ENCODE assay signal across 8 cellular contexts in genomic region chr19:18306209-18306902, GRCh38. TPM values are rescaled to one million over a fixed set of nuclear protein-coding genes. Genes with fewer than 3 reads are reported as not detected.
DNase-seq lines count a peak whose midpoint lies in the region; ATAC-seq and TF ChIP-seq lines count a peak whose summit lies in the region.
"Had no signal": no experiment of that assay in that cellular context is flagged by ENCODE, and none has a peak within 500 bp of the region (broad histone marks: within the 10 kb centered on the region; RNA-seq: fewer than 3 reads in every experiment).

No MANE protein-coding gene starts in this region.

- in situ Hi-C loops in GM18951 (cut with MboI; ENCODE audit: low sequenced_read_pairs, unreplicated experiment): no loop called here

- H3K9ac ChIP-seq in SK-N-MC (ENCODE audit: insufficient read length): no peak overlapping the region

- H3K36me3 ChIP-seq in SK-N-MC (ENCODE audit: insufficient read depth, low read length) (peaks cover 21% of the 10 kb centered on the region), esophagus muscularis mucosa (peaks cover 7 to 37% (median 30%) of the 10 kb centered on the region in 4 donors)

- peak overlapping the region; percentile 39 to 67 for H3K4me3 Mint-ChIP-seq in stimulated activated naive B cell treated with anti-CD40 and anti-IgM and Interleukin-4, amounts not matched to agents 10 μg/mL and 1 μg/mL and 100 μg/mL, for 72 hours

- intact Hi-C loops in esophagus muscularis mucosa (cut with DNase I): no loop called here

- peak overlapping the region; percentile 99 for H3K27ac Mint-ChIP-seq in stimulated activated naive B cell treated with anti-CD40 and anti-IgM and Interleukin-4, amounts not matched to agents 10 μg/mL and 1 μg/mL and 100 μg/mL, for 72 hours

- H3K27ac ChIP-seq in SK-N-MC: peak overlapping the region; percentile 76; the same call in 1 of the 2 replicates
- peak overlapping the region; percentile 93 to 99 (median 98) for H3K27ac ChIP-seq in esophagus muscularis mucosa (replicated peaks in 1 of 4)

- H3K9me3 ChIP-seq in SK-N-MC (ENCODE audit: low read depth, low read length): no peaks in the 10 kb centered on the region
- H3K9me3 ChIP-seq in esophagus muscularis mucosa: no peaks in the 10 kb centered on the region

- H3K4me3 ChIP-seq in SK-N-MC: no peak overlapping the region
- peak overlapping the region; percentile 5 to 22 (median 17) for H3K4me3 ChIP-seq in esophagus muscularis mucosa

- no peak for TF ChIP-seq CTCF in esophagus muscularis mucosa (IDR thresholded peaks at IDR 0.05)

- H3K36me3 Mint-ChIP-seq in stimulated activated naive B cell treated with anti-CD40 and anti-IgM and Interleukin-4, amounts not matched to agents 10 μg/mL and 1 μg/mL and 100 μg/mL, for 72 hours: peaks cover 40 to 43% of the 10 kb centered on the region in 2 donors

- peaks cover 44 to 68% of the 10 kb centered on the region in 2 donors for H3K4me1 Mint-ChIP-seq in stimulated activated naive B cell treated with anti-CD40 and anti-IgM and Interleukin-4, amounts not matched to agents 10 μg/mL and 1 μg/mL and 100 μg/mL, for 72 hours

- DNase-seq in SK-N-MC (ENCODE audit: low read depth, low spot score): no peak
- DNase-seq in esophagus muscularis mucosa (ENCODE audit: extremely low spot score): no peak
- DNase-seq in stimulated activated naive B cell treated with anti-CD40 and anti-IgM and Interleukin-4, amounts not matched to agents 10 μg/mL and 1 μg/mL and 100 μg/mL, for 72 hours: no peak
- DNase-seq in SW480 (ENCODE audit: low spot score): no peak
- DNase-seq in NCI-H187 (lab: John Stamatoyannopoulos, UW): no peak

- peaks cover 63 to 76% (median 69%) of the 10 kb centered on the region in 4 donors for H3K4me1 ChIP-seq in esophagus muscularis mucosa

- no peak for TF ChIP-seq EP300 in esophagus muscularis mucosa (IDR thresholded peaks at IDR 0.05)

- H3K27me3 Mint-ChIP-seq in stimulated activated naive B cell treated with anti-CD40 and anti-IgM and Interleukin-4, amounts not matched to agents 10 μg/mL and 1 μg/mL and 100 μg/mL, for 72 hours: no peaks in the 10 kb centered on the region

- no peak for ATAC-seq in stimulated activated naive B cell treated with anti-CD40 and anti-IgM and Interleukin-4, amounts not matched to agents 10 μg/mL and 1 μg/mL and 100 μg/mL, for 72 hours (replicated peaks)
- no peak for ATAC-seq in HG02642 (IDR thresholded peaks at IDR 0.05; ENCODE audit: poor library complexity, unreplicated experiment)
- ATAC-seq: sciatic nerve had no signal

- peaks cover 2 to 5% of the 10 kb centered on the region in 2 donors for H3K9me3 Mint-ChIP-seq in stimulated activated naive B cell treated with anti-CD40 and anti-IgM and Interleukin-4, amounts not matched to agents 10 μg/mL and 1 μg/mL and 100 μg/mL, for 72 hours

- WGBS in esophagus muscularis mucosa: 68% methylated on average over 24 of the region's 26 CpGs

- H3K27me3 ChIP-seq in esophagus muscularis mucosa: no peaks in the 10 kb centered on the region

- TF ChIP-seq POLR2A in GM18951 (IDR thresholded peaks at IDR 0.05; ENCODE audit: extremely low read depth, insufficient read depth, insufficient read length): peak; percentile 26
- TF ChIP-seq POLR2A in esophagus muscularis mucosa (IDR thresholded peaks at IDR 0.05; ENCODE audit: low read depth): no peak

RNA-seq across cellular contexts. Expression of gene LSM4, which starts 16.5 kb away (rescaled TPM):
- 100 to 1,000 TPM in 1 of 4 donors, 10 to 100 TPM in 3; 86.8 to 116 (median 93.9) TPM for total RNA-seq in esophagus muscularis mucosa

RNA-seq across cellular contexts. Expression of gene JUND, which starts 24.9 kb away (rescaled TPM):
- total RNA-seq in esophagus muscularis mucosa: 100 to 1,000 TPM; 325 to 457 (median 403) TPM

RNA-seq across cellular contexts. Expression of gene IQCN, which starts 32.1 kb away (rescaled TPM):
- 1 to 10 TPM in 3 of 4 donors, under 1 TPM in 1; 0.52 to 2.5 (median 1.3) TPM for total RNA-seq in esophagus muscularis mucosa

RNA-seq across cellular contexts. Expression of gene PGPEP1, which starts 34.0 kb away (rescaled TPM):
- total RNA-seq in esophagus muscularis mucosa: 10 to 100 TPM; 15.0 to 50.3 (median 28.0) TPM
